ENCODE assay signal across 17 cellular contexts in the genomic region with DNA sequence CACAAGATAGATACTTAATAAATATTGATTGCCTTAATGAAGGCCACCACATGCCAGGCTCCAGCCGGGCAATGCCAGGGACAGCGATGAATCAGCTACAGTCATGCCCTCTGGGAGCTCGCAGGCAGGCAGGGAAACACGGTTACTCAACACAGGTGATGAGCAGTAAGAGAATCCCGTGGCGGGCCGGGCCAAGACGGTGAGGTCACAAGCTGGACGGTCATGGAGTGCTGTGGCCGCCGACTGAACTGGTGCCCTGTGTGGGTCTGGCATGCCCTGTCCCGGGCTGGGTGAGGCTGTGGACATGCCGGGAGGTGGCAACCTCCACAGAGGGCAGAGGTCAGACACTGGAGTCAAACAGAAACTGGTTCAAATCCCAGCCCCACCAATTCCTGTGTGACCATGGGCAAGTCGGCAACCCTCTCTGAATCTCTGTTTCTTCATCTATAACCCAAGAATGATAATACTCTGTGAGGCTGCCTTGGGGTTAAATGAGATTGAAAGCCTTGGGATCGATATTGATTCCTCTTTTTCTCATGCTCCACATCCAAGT. TPM values are rescaled to one million over a fixed set of nuclear protein-coding genes. Genes with fewer than 3 reads are reported as not detected.
DNase-seq lines count a peak whose midpoint lies in the region; ATAC-seq, FAIRE-seq and TF ChIP-seq lines count a peak whose summit lies in the region.
"Had no signal": no experiment of that assay in that cellular context is flagged by ENCODE, and none has a peak within 500 bp of the region (broad histone marks: within the 10 kb centered on the region; RNA-seq: fewer than 3 reads in every experiment).

No MANE protein-coding gene starts in this region.

- ATAC-seq in body of pancreas (peak; percentile 42), HepG2 (no peak; the same call in 2 of the 3 replicates), upper lobe of left lung (ENCODE audit: low FRiP score in 2 of 2) (no peak), GM18909 (IDR thresholded peaks at IDR 0.05; ENCODE audit: poor library complexity, unreplicated experiment) (no peak)
- no peak for ATAC-seq in stimulated activated naive B cell treated with anti-CD40 and anti-IgM and Interleukin-4, amounts not matched to agents 10 μg/mL and 1 μg/mL and 100 μg/mL, for 72 hours (replicated peaks)
- ATAC-seq: T-cell had no signal

- H3K79me2 ChIP-seq in HepG2 (ENCODE audit: insufficient read depth, low read length), result no peaks in the 10 kb centered on the region

- no TSS peak for BruUV-seq in HepG2 (replicated peaks; lab: Mats Ljungman, UMichigan)

- POLR2A ChIA-PET in HepG2 (lab: Yijun Ruan, JAX), result no interaction called here

- H2AFZ ChIP-seq in HepG2 (ENCODE audit: low read length), result no peak overlapping the region

- H3K27me3 ChIP-seq in body of pancreas (no peaks in the 10 kb centered on the region), HepG2 (ENCODE audit: control insufficient read depth in 1 of 2, insufficient read depth in 2 of 2, low read length in 2 of 2) (peaks cover 2 to 21% of the 10 kb centered on the region in 2 experiments; a peak in 4 of 5 replicates), upper lobe of left lung (no peaks in the 10 kb centered on the region)
- H3K27me3 ChIP-seq: thyroid gland had no signal

- no peaks in the 10 kb centered on the region for H4K20me1 ChIP-seq in HepG2 (ENCODE audit: insufficient read depth, low read length)

- H3K9me3 ChIP-seq in body of pancreas (no peaks in the 10 kb centered on the region), HepG2 (ENCODE audit: low read length) (no peaks in the 10 kb centered on the region), upper lobe of left lung (no peaks in the 10 kb centered on the region)
- H3K9me3 ChIP-seq: spleen, thyroid gland had no signal

- no peak for TF ChIP-seq CTCF in body of pancreas (IDR thresholded peaks at IDR 0.05)
- no peak for TF ChIP-seq CTCF in HepG2 (CRISPR knock-in tag; IDR thresholded peaks at IDR 0.05)
- TF ChIP-seq CTCF in upper lobe of left lung (IDR thresholded peaks at IDR 0.05), result no peak

- intact Hi-C loops in body of pancreas (cut with DNase I) (loop anchor here (5.0 kb wide), 1 partner anchor 215 kb away; no protein-coding TSS in a partner anchor), HepG2 (cut with micrococcal nuclease; ENCODE audit: unreplicated experiment) (no loop called here)

- CTCF ChIA-PET in HepG2 (lab: Yijun Ruan, JAX; ENCODE audit: low intra/inter-chr PET ratio, low total read pairs), result no interaction called here

- H3K27ac ChIP-seq in body of pancreas (peak overlapping the region; percentile 19 to 54 (median 34)), HepG2 (ENCODE audit: extremely low read length, insufficient read depth, low read length) (no peak overlapping the region), upper lobe of left lung (no peak overlapping the region)
- H3K27ac ChIP-seq: spleen, thyroid gland had no signal

- 29 to 34% methylated on average over 15 of the region's 15 CpGs for WGBS in body of pancreas, 2 donors
- WGBS in HepG2 (ENCODE audit: low lambda C conversion rate), result 28% methylated on average over 2 of the region's 15 CpGs
- WGBS in upper lobe of left lung, 2 donors, result 85 to 87% methylated on average over 14 to 15 of the region's 15 CpGs

- H3K4me2 ChIP-seq in HepG2 (ENCODE audit: low read depth, low read length), result no peak overlapping the region

- no peak for TF ChIP-seq EP300 in HepG2 (IDR thresholded peaks at IDR 0.05; ENCODE audit: low read depth in 2 of 2, low read length in 2 of 2)
- no peak for TF ChIP-seq EP300 in HepG2 (CRISPR knock-in tag; IDR thresholded peaks at IDR 0.05; ENCODE audit: borderline replicate concordance)
- TF ChIP-seq EP300 in upper lobe of left lung (IDR thresholded peaks at IDR 0.05), result no peak

- H3K27me3 Mint-ChIP-seq in stimulated activated naive B cell treated with anti-CD40 and anti-IgM and Interleukin-4, amounts not matched to agents 10 μg/mL and 1 μg/mL and 100 μg/mL, for 72 hours, result peaks cover 22 to 39% of the 10 kb centered on the region in 2 donors

- H3K36me3 ChIP-seq in body of pancreas (replicated peaks in 1 of 2; ENCODE audit: insufficient read depth in 1 of 2, low read depth in 2 of 2) (no peaks in the 10 kb centered on the region), HepG2 (replicated peaks in 1 of 2; ENCODE audit: control insufficient read depth in 1 of 2, insufficient read depth in 2 of 2, low read length in 2 of 2) (no peaks in the 10 kb centered on the region), upper lobe of left lung (no peaks in the 10 kb centered on the region)
- H3K36me3 ChIP-seq: spleen, thyroid gland had no signal

- peaks cover 0 to 3% of the 10 kb centered on the region in 2 donors for H3K4me1 Mint-ChIP-seq in stimulated activated naive B cell treated with anti-CD40 and anti-IgM and Interleukin-4, amounts not matched to agents 10 μg/mL and 1 μg/mL and 100 μg/mL, for 72 hours

- DNase-seq in SIG-M5 treated with dmso at 0.1 percent for 504 hours (lab: John Stamatoyannopoulos, UW; ENCODE audit: unreplicated experiment) (peak; percentile 30), SIG-M5 (lab: John Stamatoyannopoulos, UW) (no peak), body of pancreas (peak; percentile 32 to 69 (median 49)), HepG2 (ENCODE audit: low spot score) (no peak), urothelium cell line (ENCODE audit: low spot score) (peak; percentile 66), upper lobe of left lung (no peak)
- no peak for DNase-seq in stimulated activated naive B cell treated with anti-CD40 and anti-IgM and Interleukin-4, amounts not matched to agents 10 μg/mL and 1 μg/mL and 100 μg/mL, for 72 hours
- DNase-seq: activated CD4-positive, alpha-beta T cell treated with anti-CD3 and anti-CD28 coated beads for 48 hours; KG1; left colon; NCI-H2029; spleen; T-cell; thyroid gland had no signal

- no peaks in the 10 kb centered on the region for H3K9me3 Mint-ChIP-seq in stimulated activated naive B cell treated with anti-CD40 and anti-IgM and Interleukin-4, amounts not matched to agents 10 μg/mL and 1 μg/mL and 100 μg/mL, for 72 hours
- H3K9me3 Mint-ChIP-seq: T-cell had no signal

- H3K4me3 Mint-ChIP-seq in stimulated activated naive B cell treated with anti-CD40 and anti-IgM and Interleukin-4, amounts not matched to agents 10 μg/mL and 1 μg/mL and 100 μg/mL, for 72 hours, result no peak overlapping the region
- H3K4me3 Mint-ChIP-seq: T-cell had no signal

- H3K36me3 Mint-ChIP-seq in stimulated activated naive B cell treated with anti-CD40 and anti-IgM and Interleukin-4, amounts not matched to agents 10 μg/mL and 1 μg/mL and 100 μg/mL, for 72 hours, result no peaks in the 10 kb centered on the region
- H3K36me3 Mint-ChIP-seq: T-cell had no signal

- no peak overlapping the region for H3K9ac ChIP-seq in HepG2 (ENCODE audit: insufficient read depth, low read depth, low read length)

- no peak overlapping the region for H3K27ac Mint-ChIP-seq in stimulated activated naive B cell treated with anti-CD40 and anti-IgM and Interleukin-4, amounts not matched to agents 10 μg/mL and 1 μg/mL and 100 μg/mL, for 72 hours
- H3K27ac Mint-ChIP-seq: T-cell had no signal

- TF ChIP-seq RAD21 in HepG2 (CRISPR knock-in tag; IDR thresholded peaks at IDR 0.05), result no peak

- no peak for TF ChIP-seq POLR2A in body of pancreas (IDR thresholded peaks at IDR 0.05)
- no peak for TF ChIP-seq POLR2A in HepG2 (IDR thresholded peaks at IDR 0.05; ENCODE audit: insufficient read depth in 1 of 2, low read depth in 2 of 2, low read length in 2 of 2)
- no peak for TF ChIP-seq POLR2A in upper lobe of left lung (IDR thresholded peaks at IDR 0.05)

- in situ Hi-C loops in HepG2 (cut with HindIII; ENCODE audit: extremely low pct_ligation_motif_present, low pct_unique_long_range_greater_than_20kb), result no loop called here

- H3K4me3 ChIP-seq in body of pancreas (no peak overlapping the region), HepG2 (replicated peaks in 1 of 3; ENCODE audit: insufficient read depth in 1 of 3, low read depth in 2 of 3, low read length in 3 of 3) (no peak overlapping the region), upper lobe of left lung (no peak overlapping the region)
- H3K4me3 ChIP-seq: spleen, thyroid gland had no signal

- H3K4me1 ChIP-seq in body of pancreas (peaks cover 12% of the 10 kb centered on the region), HepG2 (ENCODE audit: insufficient read depth, low read length) (no peaks in the 10 kb centered on the region), upper lobe of left lung (no peaks in the 10 kb centered on the region)
- H3K4me1 ChIP-seq: thyroid gland had no signal

- FAIRE-seq in HepG2 (lab: Jason Lieb, UNC), result no peak
- FAIRE-seq in urothelium cell line (lab: Jason Lieb, UNC), result no peak
- FAIRE-seq: A204.1 had no signal

RNA-seq across cellular contexts. Expression of gene PAK4, which starts 13.2 kb away (rescaled TPM):
- total RNA-seq in body of pancreas, result 10 to 100 TPM; 18.9 to 40.2 TPM
- 9.5 and 11.6 TPM in 2 replicates for total RNA-seq in HepG2 (2016; rRNA removed; fragmentation: Illumina TruSeq; extraction: Trizol)
- 2.6 and 4.8 TPM in 2 replicates for total RNA-seq in HepG2 (2016; cell fraction: cytosol; rRNA removed; fragmentation: Illumina TruSeq; extraction: Trizol; ENCODE audit: low read depth)
- 10.0 and 10.5 TPM in 2 replicates for total RNA-seq in HepG2 (2016; cell fraction: insoluble cytoplasmic fraction; rRNA removed; fragmentation: Illumina TruSeq; extraction: Trizol)
- total RNA-seq in HepG2 (2016; cell fraction: membrane; rRNA removed; fragmentation: Illumina TruSeq; extraction: Trizol), result 10.6 and 12.4 TPM in 2 replicates
- 8.9 and 11.4 TPM in 2 replicates for total RNA-seq in HepG2 (2016; cell fraction: nucleus; rRNA removed; fragmentation: Illumina TruSeq; extraction: Trizol)
- 17.8 and 17.9 TPM in 2 replicates for polyA plus RNA-seq in HepG2 (2011; rRNA removed)
- polyA plus RNA-seq in HepG2 (2011; cell fraction: cytosol; rRNA removed), result 14.3 and 23.7 TPM in 2 replicates
- 18.9 and 19.4 TPM in 2 replicates for polyA plus RNA-seq in HepG2 (2011; cell fraction: nucleus; rRNA removed)
- 14.7 and 17.0 TPM in 2 replicates for polyA plus RNA-seq in HepG2 (2012)
- polyA plus RNA-seq in HepG2 (2016; cell fraction: cytosol; fragmentation: Illumina TruSeq; extraction: Trizol; ENCODE audit: low read depth), result 9.3 and 10.1 TPM in 2 replicates
- polyA plus RNA-seq in HepG2 (2016; cell fraction: insoluble cytoplasmic fraction; fragmentation: Illumina TruSeq; extraction: Trizol; ENCODE audit: low read depth), result 28.2 and 39.6 TPM in 2 replicates
- 28.3 and 29.9 TPM in 2 replicates for polyA plus RNA-seq in HepG2 (2016; cell fraction: membrane; fragmentation: Illumina TruSeq; extraction: Trizol; ENCODE audit: low read depth)
- polyA plus RNA-seq in HepG2 (2016; cell fraction: nucleus; fragmentation: Illumina TruSeq; extraction: Trizol; ENCODE audit: insufficient read depth, low read depth), result 31.4 and 32.9 TPM in 2 replicates
- 22.4 and 40.1 TPM in 2 replicates for polyA minus RNA-seq in HepG2 (2011; rRNA and poly(A)+ RNA removed; ENCODE audit: low replicate concordance)
- polyA minus RNA-seq in HepG2 (2011; cell fraction: cytosol; rRNA and poly(A)+ RNA removed), result 17.8 and 19.8 TPM in 2 replicates
- polyA minus RNA-seq in HepG2 (2011; cell fraction: nucleus; rRNA and poly(A)+ RNA removed), result 9.8 and 13.6 TPM in 2 replicates
- 10 to 100 TPM; 23.4 to 88.2 (median 54.4) TPM for total RNA-seq in upper lobe of left lung

RNA-seq across cellular contexts. Expression of gene ACP7, which starts 28.2 kb away (rescaled TPM):
- total RNA-seq in body of pancreas (not detected), HepG2 (2016; rRNA removed; fragmentation: Illumina TruSeq; extraction: Trizol) (not detected in 2 replicates), upper lobe of left lung (not detected)
- total RNA-seq in HepG2 (2016; cell fraction: cytosol; rRNA removed; fragmentation: Illumina TruSeq; extraction: Trizol; ENCODE audit: low read depth), result not detected in 2 replicates
- total RNA-seq in HepG2 (2016; cell fraction: insoluble cytoplasmic fraction; rRNA removed; fragmentation: Illumina TruSeq; extraction: Trizol), result not detected in 2 replicates
- total RNA-seq in HepG2 (2016; cell fraction: membrane; rRNA removed; fragmentation: Illumina TruSeq; extraction: Trizol), result not detected in 2 replicates
- total RNA-seq in HepG2 (2016; cell fraction: nucleus; rRNA removed; fragmentation: Illumina TruSeq; extraction: Trizol), result not detected in 2 replicates
- polyA plus RNA-seq in HepG2 (2011; rRNA removed), result 0.03 TPM in 1 of 2 replicates, not detected in the other
- polyA plus RNA-seq in HepG2 (2011; cell fraction: cytosol; rRNA removed), result not detected in 2 replicates
- polyA plus RNA-seq in HepG2 (2011; cell fraction: nucleus; rRNA removed), result not detected in 2 replicates
- polyA plus RNA-seq in HepG2 (2012), result not detected in 2 replicates
- polyA plus RNA-seq in HepG2 (2016; cell fraction: cytosol; fragmentation: Illumina TruSeq; extraction: Trizol; ENCODE audit: low read depth), result not detected in 2 replicates
- not detected in 2 replicates for polyA plus RNA-seq in HepG2 (2016; cell fraction: insoluble cytoplasmic fraction; fragmentation: Illumina TruSeq; extraction: Trizol; ENCODE audit: low read depth)
- not detected in 2 replicates for polyA plus RNA-seq in HepG2 (2016; cell fraction: membrane; fragmentation: Illumina TruSeq; extraction: Trizol; ENCODE audit: low read depth)
- polyA plus RNA-seq in HepG2 (2016; cell fraction: nucleus; fragmentation: Illumina TruSeq; extraction: Trizol; ENCODE audit: insufficient read depth, low read depth), result not detected in 2 replicates
- polyA minus RNA-seq in HepG2 (2011; rRNA and poly(A)+ RNA removed; ENCODE audit: low replicate concordance), result not detected in 2 replicates
- polyA minus RNA-seq in HepG2 (2011; cell fraction: cytosol; rRNA and poly(A)+ RNA removed), result not detected in 2 replicates
- polyA minus RNA-seq in HepG2 (2011; cell fraction: nucleus; rRNA and poly(A)+ RNA removed), result not detected in 2 replicates
- total RNA-seq: left colon, spleen had no signal
- polyA plus RNA-seq: neural cell, spleen had no signal

Comparison
In these comparisons a context has a peak if more than half of its experiments do, and no peak if none do; other contexts are left out.
1. DNase-seq: peak in SIG-M5 treated with dmso at 0.1 percent for 504 hours (single experiment), body of pancreas (4 of 4) and urothelium cell line (single experiment); none in SIG-M5 (single experiment), HepG2 (single experiment), stimulated activated naive B cell treated with anti-CD40 and anti-IgM and Interleukin-4, amounts not matched to agents 10 μg/mL and 1 μg/mL and 100 μg/mL, for 72 hours (single experiment) and upper lobe of left lung (0 of 2).
2. H3K27ac ChIP-seq: peak in body of pancreas (4 of 4); none in HepG2 (single experiment) and upper lobe of left lung (0 of 4).